In the genomic region with DNA sequence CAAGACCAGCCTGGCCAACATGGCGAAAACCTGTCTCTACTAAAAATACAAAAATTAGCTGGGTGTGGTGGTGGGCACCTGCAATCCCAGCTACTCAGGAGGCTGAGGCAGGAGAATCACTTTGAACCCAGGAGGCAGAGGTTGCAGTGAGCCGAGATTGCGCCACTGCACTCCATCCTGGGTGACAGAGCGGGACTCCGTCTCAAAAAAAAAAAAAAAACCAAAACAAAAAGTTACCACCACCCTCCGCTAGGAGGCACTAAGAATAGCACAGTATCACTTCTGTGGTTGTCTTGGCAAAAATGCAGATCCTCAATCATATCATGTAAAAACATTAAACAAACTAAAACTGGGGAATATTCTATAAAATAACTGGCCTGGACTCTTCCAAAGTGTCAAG, we compare ENCODE assay signal across 9 cellular contexts. TPM values are rescaled to one million over a fixed set of nuclear protein-coding genes. Genes with fewer than 3 reads are reported as not detected.
DNase-seq lines count a peak whose midpoint lies in the region; ATAC-seq and TF ChIP-seq lines count a peak whose summit lies in the region.
"Not testable (repeated sequence)": the region's sequence is repeated elsewhere in the genome, so short reads cannot be mapped to it uniquely, and the experiment has no call there.
"Had no signal": no experiment of that assay in that cellular context is flagged by ENCODE, and none has a peak within 500 bp of the region (broad histone marks: within the 10 kb centered on the region; RNA-seq: fewer than 3 reads in every experiment).

No MANE protein-coding gene starts in this region.

- not testable (repeated sequence) for TF ChIP-seq EP300 in Ishikawa (IDR thresholded peaks at IDR 0.05; ENCODE audit: borderline replicate concordance)

- not testable (repeated sequence) for H3K4me3 Mint-ChIP-seq in activated T-helper 17 cell treated with anti-CD3 and anti-CD28 coated beads, Interleukin-2, amount 50 U/mL, for 72 hours

- peak; percentile 51 for TF ChIP-seq CTCF in GM12864 (IDR thresholded peaks at IDR 0.05; ENCODE audit: low read depth, low read length, missing control alignments)
- peak; percentile 46 for TF ChIP-seq CTCF in epithelial cell of proximal tubule (conservative IDR thresholded peaks at IDR 0.05; ENCODE audit: low read depth, low read length)
- peak; percentile 54 for TF ChIP-seq CTCF in retinal pigment epithelial cell (conservative IDR thresholded peaks at IDR 0.05; ENCODE audit: low read depth, low read length)

- DNase-seq in AG20443 (ENCODE audit: low spot score) = peak; percentile 42
- DNase-seq in GM12864 (ENCODE audit: low read depth); epithelial cell of proximal tubule (ENCODE audit: low read depth); retinal pigment epithelial cell (ENCODE audit: low read depth): not testable (repeated sequence)
- peak; percentile 90 for DNase-seq in OCI-M1 (lab: John Stamatoyannopoulos, UW)
- DNase-seq in left lobe of liver (ENCODE audit: low spot score) = peak; percentile 5

- not testable (repeated sequence) for H3K27me3 Mint-ChIP-seq in activated T-helper 17 cell treated with anti-CD3 and anti-CD28 coated beads, Interleukin-2, amount 50 U/mL, for 72 hours

- not testable (repeated sequence) for H3K36me3 Mint-ChIP-seq in activated T-helper 17 cell treated with anti-CD3 and anti-CD28 coated beads, Interleukin-2, amount 50 U/mL, for 72 hours (ENCODE audit: low read depth)

- ATAC-seq in activated T-helper 17 cell treated with anti-CD3 and anti-CD28 coated beads, Interleukin-2, amount 50 U/mL, for 72 hours (replicated peaks) = peak; percentile 65
- not testable (repeated sequence) for ATAC-seq in left lobe of liver

- not testable (repeated sequence) for H3K9me3 Mint-ChIP-seq in activated T-helper 17 cell treated with anti-CD3 and anti-CD28 coated beads, Interleukin-2, amount 50 U/mL, for 72 hours

- not testable (repeated sequence) for H3K4me1 Mint-ChIP-seq in activated T-helper 17 cell treated with anti-CD3 and anti-CD28 coated beads, Interleukin-2, amount 50 U/mL, for 72 hours

- not testable (repeated sequence) for H3K27ac Mint-ChIP-seq in activated T-helper 17 cell treated with anti-CD3 and anti-CD28 coated beads, Interleukin-2, amount 50 U/mL, for 72 hours

- not testable (repeated sequence) for H3K4me3 ChIP-seq in GM12864 (ENCODE audit: low read depth, low read length); epithelial cell of proximal tubule (ENCODE audit: low read depth, low read length); retinal pigment epithelial cell (ENCODE audit: low read length)

- peak; percentile 27; the same call in 1 of the 2 replicates for TF ChIP-seq RAD21 in Ishikawa (IDR thresholded peaks at IDR 0.05; ENCODE audit: low read depth)

RNA-seq across cellular contexts. Expression of a gene that starts 46.8 kb away (rescaled TPM):
- total RNA-seq in activated T-helper 17 cell treated with anti-CD3 and anti-CD28 coated beads, Interleukin-2, amount 50 U/mL, for 72 hours = not detected
- not detected in 2 replicates for total RNA-seq in epithelial cell of proximal tubule
- total RNA-seq in left lobe of liver = not detected
- total RNA-seq: M059J had no signal
